ENCODE assay signal across 8 cellular contexts in the genomic region with DNA sequence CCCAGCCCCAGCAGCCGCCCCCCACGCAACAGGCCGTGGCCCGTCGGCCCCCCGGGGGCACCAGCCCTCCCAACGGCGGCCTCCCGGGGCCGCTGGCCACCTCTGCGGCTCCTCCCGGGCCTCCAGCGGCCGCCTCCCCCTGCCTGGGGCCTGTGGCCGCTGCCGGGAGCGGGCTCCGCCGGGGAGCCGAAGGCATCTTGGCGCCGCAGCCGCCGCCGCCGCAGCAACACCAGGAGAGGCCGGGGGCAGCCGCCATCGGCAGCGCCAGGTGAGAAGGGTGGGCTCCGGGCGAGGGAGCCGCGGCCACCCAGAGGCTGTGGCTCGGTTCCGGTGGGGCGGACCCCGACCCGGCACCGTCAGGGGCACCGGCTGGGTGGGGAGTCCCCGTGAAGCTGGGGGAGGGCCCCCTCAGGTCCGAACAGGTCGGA. TPM values are rescaled to one million over a fixed set of nuclear protein-coding genes. Genes with fewer than 3 reads are reported as not detected.
DNase-seq lines count a peak whose midpoint lies in the region; ATAC-seq and TF ChIP-seq lines count a peak whose summit lies in the region.

No MANE protein-coding gene starts in this region.

- intact Hi-C loops in activated CD8-positive, alpha-beta T cell treated with anti-CD3 and anti-CD28 coated beads for 36 hours (cut with micrococcal nuclease) = loop anchor here (5.0 kb wide), 1 partner anchor 331 kb away; a partner anchor contains a TSS
- intact Hi-C loops in left ventricle myocardium inferior (cut with micrococcal nuclease) = no loop called here

- peaks cover 52% of the 10 kb centered on the region for H3K4me1 Mint-ChIP-seq in activated CD8-positive, alpha-beta T cell treated with anti-CD3 and anti-CD28 coated beads for 36 hours (ENCODE audit: low read depth)

- no peaks in the 10 kb centered on the region for H3K9me3 ChIP-seq in left ventricle myocardium inferior (replicated peaks)

- H3K36me3 ChIP-seq in left ventricle myocardium inferior = peaks cover 31% of the 10 kb centered on the region

- H3K27me3 Mint-ChIP-seq in activated CD8-positive, alpha-beta T cell treated with anti-CD3 and anti-CD28 coated beads for 36 hours = no peaks in the 10 kb centered on the region

- peak overlapping the region; percentile 99 for H3K4me3 Mint-ChIP-seq in activated CD8-positive, alpha-beta T cell treated with anti-CD3 and anti-CD28 coated beads for 36 hours

- H3K9me3 Mint-ChIP-seq in activated CD8-positive, alpha-beta T cell treated with anti-CD3 and anti-CD28 coated beads for 36 hours = no peaks in the 10 kb centered on the region

- H3K27ac ChIP-seq in left ventricle myocardium inferior (replicated peaks) (peak overlapping the region; percentile 99), skin epidermis (peak overlapping the region; percentile 95 to 100 (median 99))

- no peak for DNase-seq in activated CD8-positive, alpha-beta T cell treated with anti-CD3 and anti-CD28 coated beads for 36 hours
- DNase-seq in left ventricle myocardium inferior (no peak), NCI-H1436 (lab: John Stamatoyannopoulos, UW) (no peak)
- no peak for DNase-seq in activated CD4-positive, alpha-beta T cell treated with anti-CD3 and anti-CD28 coated beads, Interleukin-2, amount 50 U/mL, for 4 hours

- peaks cover 66% of the 10 kb centered on the region for H3K36me3 Mint-ChIP-seq in activated CD8-positive, alpha-beta T cell treated with anti-CD3 and anti-CD28 coated beads for 36 hours (ENCODE audit: low read depth)

- TF ChIP-seq CTCF in activated CD8-positive, alpha-beta T cell treated with anti-CD3 and anti-CD28 coated beads for 36 hours (IDR thresholded peaks at IDR 0.05) = no peak
- TF ChIP-seq CTCF in left ventricle myocardium inferior (IDR thresholded peaks at IDR 0.05; ENCODE audit: borderline replicate concordance) = no peak

- peak overlapping the region; percentile 98 for H3K4me3 ChIP-seq in left ventricle myocardium inferior
- peak overlapping the region; percentile 63 to 100 (median 99) for H3K4me3 ChIP-seq in skin epidermis

- CTCF ChIA-PET in activated CD8-positive, alpha-beta T cell treated with anti-CD3 and anti-CD28 coated beads for 36 hours (lab: Charles Lee) = no interaction called here

- H3K27me3 ChIP-seq in left ventricle myocardium inferior (ENCODE audit: low read depth) = no peaks in the 10 kb centered on the region

- peak overlapping the region; percentile 100 for H3K27ac Mint-ChIP-seq in activated CD8-positive, alpha-beta T cell treated with anti-CD3 and anti-CD28 coated beads for 36 hours

- ATAC-seq in GM18502 (IDR thresholded peaks at IDR 0.05; ENCODE audit: poor library complexity, unreplicated experiment) (peak; percentile 25), HG02763 (IDR thresholded peaks at IDR 0.05; ENCODE audit: unreplicated experiment) (peak; percentile 19), HG03342 (IDR thresholded peaks at IDR 0.05; ENCODE audit: unreplicated experiment) (no peak)
- no peak for ATAC-seq in activated CD8-positive, alpha-beta T cell treated with anti-CD3 and anti-CD28 coated beads for 36 hours

- H3K4me1 ChIP-seq in left ventricle myocardium inferior = peaks cover 40% of the 10 kb centered on the region

- POLR2A ChIA-PET in activated CD8-positive, alpha-beta T cell treated with anti-CD3 and anti-CD28 coated beads for 36 hours (lab: Charles Lee) = interaction anchor here (0.6 to 20.4 kb wide), 16 partner anchors 9 to 329 kb away, joined by 3 to 485 read pairs (median 6); a partner anchor contains a TSS

RNA-seq across cellular contexts. Expression of a gene that starts 0.5 kb away (rescaled TPM):
- total RNA-seq in activated CD8-positive, alpha-beta T cell treated with anti-CD3 and anti-CD28 coated beads for 36 hours = 100 to 1,000 TPM; 322 to 333 TPM
- total RNA-seq in left ventricle myocardium inferior = 51.2 TPM

RNA-seq across cellular contexts. Expression of a gene that starts 22.8 kb away (rescaled TPM):
- total RNA-seq in activated CD8-positive, alpha-beta T cell treated with anti-CD3 and anti-CD28 coated beads for 36 hours = 100 to 1,000 TPM; 309 to 323 TPM
- total RNA-seq in left ventricle myocardium inferior = 236 TPM

RNA-seq across cellular contexts. Expression of a gene that starts 40.3 kb away (rescaled TPM):
- total RNA-seq in activated CD8-positive, alpha-beta T cell treated with anti-CD3 and anti-CD28 coated beads for 36 hours = 10 to 100 TPM; 31.2 to 31.5 TPM
- 48.5 TPM for total RNA-seq in left ventricle myocardium inferior

RNA-seq across cellular contexts. Expression of a gene that starts 55.0 kb away (rescaled TPM):
- 1 to 10 TPM; 2.1 to 2.5 TPM for total RNA-seq in activated CD8-positive, alpha-beta T cell treated with anti-CD3 and anti-CD28 coated beads for 36 hours
- total RNA-seq in left ventricle myocardium inferior = 0.38 TPM

Comparison
In these comparisons a context has a peak if more than half of its experiments do, and no peak if none do; other contexts are left out.
1. ATAC-seq: peak in GM18502 (single experiment) and HG02763 (single experiment); none in activated CD8-positive, alpha-beta T cell treated with anti-CD3 and anti-CD28 coated beads for 36 hours (single experiment) and HG03342 (single experiment).